In the genomic region with DNA sequence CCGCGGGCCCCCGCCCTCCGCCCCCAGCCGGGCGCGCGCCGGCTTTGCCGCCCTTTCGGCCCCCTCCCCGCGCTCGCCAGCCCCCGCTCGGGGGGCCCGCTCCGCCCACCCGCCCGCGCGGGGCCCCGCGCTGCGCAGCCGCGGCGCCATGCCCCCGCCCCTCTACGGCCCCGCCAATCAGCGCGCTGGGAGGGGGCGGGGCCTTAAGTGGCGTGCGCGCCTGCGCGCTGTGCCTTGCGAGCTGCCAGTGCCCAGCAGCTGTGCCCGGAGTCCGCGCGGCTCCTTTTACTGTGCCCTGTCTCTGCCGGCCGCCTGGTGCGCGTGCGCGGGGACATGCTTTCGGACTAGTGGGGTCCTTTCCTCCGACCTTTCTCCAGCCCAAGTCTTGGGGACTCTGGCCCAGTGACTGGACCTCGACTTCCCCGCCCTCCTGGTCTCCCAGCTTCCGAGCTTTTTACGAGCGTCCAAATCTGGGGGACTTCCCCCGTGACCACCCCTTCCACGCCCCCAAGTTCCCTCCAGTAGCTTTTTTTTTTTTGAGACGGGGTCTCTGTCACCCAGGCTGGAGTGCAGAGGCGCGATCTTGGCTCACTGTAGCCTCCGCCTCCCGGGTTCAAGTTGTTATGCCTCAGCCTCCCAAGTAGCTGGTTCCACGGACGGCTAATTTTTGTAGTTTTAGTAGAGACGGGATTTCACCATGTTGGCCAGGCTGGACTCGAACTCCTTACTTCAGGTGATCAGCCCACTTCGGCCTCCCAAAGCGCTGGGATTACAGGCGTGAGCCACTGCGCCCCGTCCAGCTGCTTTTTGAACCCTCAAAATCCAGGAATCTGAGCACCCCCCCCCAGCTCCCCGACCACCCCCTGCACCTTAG, we compare ENCODE assay signal across 8 cellular contexts. TPM values are rescaled to one million over a fixed set of nuclear protein-coding genes. Genes with fewer than 3 reads are reported as not detected.
DNase-seq lines count a peak whose midpoint lies in the region; ATAC-seq and TF ChIP-seq lines count a peak whose summit lies in the region.

A gene with protein sequence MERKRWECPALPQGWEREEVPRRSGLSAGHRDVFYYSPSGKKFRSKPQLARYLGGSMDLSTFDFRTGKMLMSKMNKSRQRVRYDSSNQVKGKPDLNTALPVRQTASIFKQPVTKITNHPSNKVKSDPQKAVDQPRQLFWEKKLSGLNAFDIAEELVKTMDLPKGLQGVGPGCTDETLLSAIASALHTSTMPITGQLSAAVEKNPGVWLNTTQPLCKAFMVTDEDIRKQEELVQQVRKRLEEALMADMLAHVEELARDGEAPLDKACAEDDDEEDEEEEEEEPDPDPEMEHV (minus strand): TSS at position 111 of the 874 bp plus-strand sequence. CDS start 234 bp downstream, outside the sequence.

- no peaks in the 10 kb centered on the region for H3K9me3 ChIP-seq in T-helper 17 cell (ENCODE audit: control insufficient read depth, low read length, poor library complexity, severe bottlenecking)
- no peaks in the 10 kb centered on the region for H3K9me3 ChIP-seq in right cardiac atrium (ENCODE audit: control insufficient read depth, low read length)
- H3K9me3 ChIP-seq in uterus: no peaks in the 10 kb centered on the region

- H3K27me3 Mint-ChIP-seq in T-helper 17 cell: no peaks in the 10 kb centered on the region

- H3K4me3 ChIP-seq in right cardiac atrium (ENCODE audit: low read length) (peak within 1 kb of the TSS; percentile 91), uterus (peak within 1 kb of the TSS; percentile 66 to 97)

- H3K4me3 Mint-ChIP-seq in T-helper 17 cell: peak within 1 kb of the TSS; percentile 91

- H3K27ac ChIP-seq in angular gyrus (ENCODE audit: low read depth, low read length): peak within 1 kb of the TSS; percentile 85
- peak within 1 kb of the TSS; percentile 98 for H3K27ac ChIP-seq in right cardiac atrium (ENCODE audit: low read length)
- peak within 1 kb of the TSS; percentile 99 to 100 for H3K27ac ChIP-seq in uterus

- peaks cover 17% of the 10 kb centered on the region for H3K4me1 Mint-ChIP-seq in T-helper 17 cell

- H3K27me3 ChIP-seq in right cardiac atrium (ENCODE audit: control insufficient read depth, insufficient read depth): no peaks in the 10 kb centered on the region
- H3K27me3 ChIP-seq in uterus: no peaks in the 10 kb centered on the region

- peaks cover 6% of the 10 kb centered on the region for H3K4me1 ChIP-seq in right cardiac atrium (ENCODE audit: control insufficient read depth, insufficient read depth, low read length)
- H3K4me1 ChIP-seq in uterus: no peaks in the 10 kb centered on the region

- peak within 1 kb of the TSS; percentile 90 for H3K27ac Mint-ChIP-seq in T-helper 17 cell

- 7% methylated on average over 74 of the region's 74 CpGs for WGBS in right cardiac atrium

- TF ChIP-seq CTCF in GM13976 (IDR thresholded peaks at IDR 0.05; ENCODE audit: borderline replicate concordance, control extremely low read depth, extremely low read depth, insufficient read depth, missing control alignments): no peak
- TF ChIP-seq CTCF in uterus (IDR thresholded peaks at IDR 0.05): peak in 2 of 4 experiments; percentile 28 to 42

- H3K36me3 ChIP-seq in uterus: no peaks in the 10 kb centered on the region

- peak; percentile 48 to 69 for TF ChIP-seq POLR2A in uterus (IDR thresholded peaks at IDR 0.05)

- in situ Hi-C loops in GM13976 (cut with MboI; ENCODE audit: low sequenced_read_pairs, unreplicated experiment): no loop called here

- ATAC-seq in HG02870 (IDR thresholded peaks at IDR 0.05; ENCODE audit: unreplicated experiment) (peak; percentile 49), T-helper 17 cell (peak; percentile 85), right cardiac atrium (peak; percentile 90 to 95)

- H3K36me3 Mint-ChIP-seq in T-helper 17 cell (ENCODE audit: low read depth): no peaks in the 10 kb centered on the region

- DNase-seq in GM13976 (ENCODE audit: low spot score) (peak; percentile 98), NCI-H1694 (lab: John Stamatoyannopoulos, UW) (peak; percentile 67), T-helper 17 cell (peak; percentile 82 to 89 (median 87)), right cardiac atrium (peak; percentile 94 to 97 (median 97)), putamen (ENCODE audit: low spot score) (peak; percentile 94), uterus (peak; percentile 88 to 89)

- intact Hi-C loops in right cardiac atrium (cut with DNase I) (no loop called here), uterus (cut with DNase I; ENCODE audit: low total_unique reads) (no loop called here)

RNA-seq across cellular contexts. Expression of the gene that starts here (rescaled TPM):
- total RNA-seq in T-helper 17 cell (10 to 100 TPM; 37.9 to 40.6 TPM), right cardiac atrium (10 to 100 TPM; 45.8 to 63.0 (median 58.9) TPM), uterus (10 to 100 TPM; 53.8 to 75.9 (median 64.5) TPM)
- polyA plus RNA-seq in right cardiac atrium: 96.2 TPM

Comparison
In these comparisons a context has a peak if more than half of its experiments do, and no peak if none do; other contexts are left out.
1. Peak in every context shown above with its lines: DNase-seq, ATAC-seq, H3K4me3 ChIP-seq and H3K27ac ChIP-seq.